In the genomic region with DNA sequence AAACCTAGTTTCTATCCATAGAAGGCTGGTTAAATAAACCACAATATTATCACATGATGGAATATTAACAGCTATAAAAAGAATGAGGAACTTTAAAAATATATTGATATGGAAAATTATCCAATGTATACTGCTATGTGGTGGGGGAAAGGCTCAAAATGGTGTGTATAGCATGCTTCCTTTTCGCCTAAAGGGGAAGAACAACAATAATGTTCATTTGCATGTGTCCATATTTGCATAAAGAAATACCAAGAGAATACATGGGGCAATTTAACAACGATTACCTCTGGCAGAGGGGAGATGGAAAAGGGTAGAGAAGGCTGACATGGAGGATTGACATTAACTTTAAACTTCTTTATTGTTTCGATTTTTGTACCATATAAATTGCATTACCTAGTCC, we compare ENCODE assay signal across 30 cellular contexts.
"Had no signal": no experiment of that assay in that cellular context is flagged by ENCODE, and none has a peak within 500 bp of the region (broad histone marks: within the 10 kb centered on the region; RNA-seq: fewer than 3 reads in every experiment).

No MANE protein-coding gene starts in this region.

- H3K4me3 Mint-ChIP-seq: immature natural killer cell; mesothelial cell of epicardium; naive thymus-derived CD4-positive, alpha-beta T cell; natural killer cell treated with Interleukin-12 subunit alpha and Interleukin-12 subunit beta and Interleukin-15 and Interleukin-18, amount 100 ng/mL, for 72 hours; stimulated activated naive CD8-positive, alpha-beta T cell treated with anti-CD3 and anti-CD28 coated beads, Interleukin-15, Interleukin-2, amounts not matched to agents 100 ng/mL and 50 ng/mL, for 24 hours; type B pancreatic cell had no signal

- H3K36me3 Mint-ChIP-seq: immature natural killer cell; mesothelial cell of epicardium; naive thymus-derived CD4-positive, alpha-beta T cell; natural killer cell treated with Interleukin-12 subunit alpha and Interleukin-12 subunit beta and Interleukin-15 and Interleukin-18, amount 100 ng/mL, for 72 hours had no signal

- DNase-seq: hypothalamus; immature natural killer cell; kidney; left colon; left lung; lower lobe of right lung; mammary epithelial cell; naive thymus-derived CD4-positive, alpha-beta T cell; nucleus accumbens; pancreas; posterior cingulate gyrus; retina; right cardiac atrium; stimulated activated CD4-positive, alpha-beta T cell treated with anti-CD3 and anti-CD28 coated beads, Interleukin-12 subunit alpha, Interleukin-12 subunit beta, amount 100 ng/mL, for 4 hours; stimulated activated CD4-positive, alpha-beta T cell treated with anti-CD3 and anti-CD28 coated beads, Interleukin-15, amount 100 ng/mL, for 24 hours; stimulated activated CD4-positive, alpha-beta T cell treated with anti-CD3 and anti-CD28 coated beads, Interleukin-2, amount 100 ng/mL, for 24 hours; stimulated activated CD4-positive, alpha-beta T cell treated with anti-CD3 and anti-CD28 coated beads, Interleukin-4, amount 100 ng/mL, for 1 hour; stimulated activated naive CD4-positive, alpha-beta T cell; tibial artery; uterus had no signal

- ATAC-seq: left colon; left lung; lower lobe of right lung; naive thymus-derived CD4-positive, alpha-beta T cell; natural killer cell treated with Interleukin-12 subunit alpha and Interleukin-12 subunit beta and Interleukin-15 and Interleukin-18, amount 100 ng/mL, for 72 hours; pancreas; right cardiac atrium; sciatic nerve had no signal

- FAIRE-seq: islet of Langerhans, kidney, pancreas had no signal

- H3K27ac ChIP-seq: left lung, lower lobe of right lung, pancreas, prostate gland, skin epidermis, suprapubic skin, thoracic aorta, tibial artery, uterus had no signal

- H3K27ac Mint-ChIP-seq: immature natural killer cell; mesothelial cell of epicardium; natural killer cell treated with Interleukin-12 subunit alpha and Interleukin-12 subunit beta and Interleukin-15 and Interleukin-18, amount 100 ng/mL, for 72 hours; stimulated activated naive CD8-positive, alpha-beta T cell treated with anti-CD3 and anti-CD28 coated beads, Interleukin-15, Interleukin-2, amounts not matched to agents 100 ng/mL and 50 ng/mL, for 24 hours; type B pancreatic cell had no signal

- H3K4me3 ChIP-seq: left lung, lower lobe of right lung, pancreas, prostate gland, skin epidermis, suprapubic skin, thoracic aorta, tibial artery, uterus had no signal

- H3K36me3 ChIP-seq: left lung, lower lobe of right lung, pancreas, prostate gland, suprapubic skin, thoracic aorta, tibial artery, uterus had no signal

- H3K9me3 ChIP-seq: left lung, lower lobe of right lung, pancreas, prostate gland, suprapubic skin, thoracic aorta, tibial artery, uterus had no signal

- H3K9me3 Mint-ChIP-seq: immature natural killer cell; mesothelial cell of epicardium; natural killer cell treated with Interleukin-12 subunit alpha and Interleukin-12 subunit beta and Interleukin-15 and Interleukin-18, amount 100 ng/mL, for 72 hours; stimulated activated naive CD8-positive, alpha-beta T cell treated with anti-CD3 and anti-CD28 coated beads, Interleukin-15, Interleukin-2, amounts not matched to agents 100 ng/mL and 50 ng/mL, for 24 hours; type B pancreatic cell had no signal

- H3K27me3 Mint-ChIP-seq: stimulated activated naive CD8-positive, alpha-beta T cell treated with anti-CD3 and anti-CD28 coated beads, Interleukin-15, Interleukin-2, amounts not matched to agents 100 ng/mL and 50 ng/mL, for 24 hours had no signal

- H3K27me3 ChIP-seq: pancreas, uterus had no signal

- H3K4me1 ChIP-seq: left lung, lower lobe of right lung, prostate gland, uterus had no signal
